Comparison of ENCODE assay signal across 21 cellular contexts in the genomic region with DNA sequence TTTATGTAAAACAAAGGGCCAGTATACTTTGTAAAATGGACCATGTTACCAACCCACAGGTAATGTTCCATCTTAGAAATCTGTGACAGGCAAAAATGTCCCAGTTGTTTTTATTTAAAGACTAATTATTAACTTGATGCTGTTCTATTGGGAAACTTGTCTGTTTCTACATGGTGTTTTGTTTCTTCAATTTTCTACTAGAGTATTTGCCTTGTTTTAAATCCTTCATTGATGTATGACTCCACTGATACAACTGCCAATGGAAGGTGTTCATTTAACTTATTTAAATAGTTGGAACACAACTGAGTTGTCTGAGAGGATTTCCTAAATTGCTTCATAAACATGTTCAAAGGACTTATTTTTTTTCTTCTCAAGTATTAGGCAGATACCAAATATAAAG.
DNase-seq lines count a peak whose midpoint lies in the region; ATAC-seq, FAIRE-seq and TF ChIP-seq lines count a peak whose summit lies in the region.
"Had no signal": no experiment of that assay in that cellular context is flagged by ENCODE, and none has a peak within 500 bp of the region (broad histone marks: within the 10 kb centered on the region; RNA-seq: fewer than 3 reads in every experiment).

No MANE protein-coding gene starts in this region.

- H3K9me3 ChIP-seq in adipocyte (ENCODE audit: control insufficient read depth, low read length) (no peaks in the 10 kb centered on the region), right lobe of liver (no peaks in the 10 kb centered on the region), smooth muscle cell (replicated peaks; ENCODE audit: low read depth) (no peaks in the 10 kb centered on the region), lower lobe of right lung (no peaks in the 10 kb centered on the region)
- H3K9me3 ChIP-seq: BLaER1 had no signal

- peak overlapping the region; percentile 95 for H2AFZ ChIP-seq in smooth muscle cell (ENCODE audit: low read depth)
- H2AFZ ChIP-seq: GM23338 had no signal

- intact Hi-C loops in right lobe of liver (cut with DNase I) (no loop called here), lower lobe of right lung (cut with DNase I) (no loop called here)

- peak; percentile 23 for FAIRE-seq in GM19239 (lab: Jason Lieb, UNC)
- FAIRE-seq: A204.1, GM12892, GM18507, H54, HTR-8/SVneo had no signal

- H3F3A ChIP-seq in smooth muscle cell (ENCODE audit: low read depth) = no peaks in the 10 kb centered on the region

- peaks cover 13% of the 10 kb centered on the region for H3K4me1 ChIP-seq in adipocyte (ENCODE audit: control insufficient read depth, insufficient read depth, low read length)
- H3K4me1 ChIP-seq in right lobe of liver = peaks cover 0 to 14% (median 4%) of the 10 kb centered on the region in 4 donors
- H3K4me1 ChIP-seq in smooth muscle cell (ENCODE audit: low read depth) = no peaks in the 10 kb centered on the region
- peaks cover 10% of the 10 kb centered on the region for H3K4me1 ChIP-seq in lower lobe of right lung

- H3K79me2 ChIP-seq in smooth muscle cell (ENCODE audit: low read depth) = no peaks in the 10 kb centered on the region

- H4K20me1 ChIP-seq in smooth muscle cell (ENCODE audit: low read depth) = no peaks in the 10 kb centered on the region
- H4K20me1 ChIP-seq: BLaER1 had no signal

- DNase-seq in GM19239 (ENCODE audit: insufficient read length, low spot score) (no peak), adipocyte (ENCODE audit: low read depth) (no peak), right lobe of liver (no peak), smooth muscle cell (lab: John Stamatoyannopoulos, UW; ENCODE audit: unreplicated experiment) (no peak), KG1 (lab: John Stamatoyannopoulos, UW) (no peak), lower lobe of right lung (no peak)
- no peak for DNase-seq in stimulated activated naive CD8-positive, alpha-beta T cell treated with anti-CD3 and anti-CD28 coated beads, Interleukin-15, Interleukin-2, amounts not matched to agents 100 U/mL and 50 U/mL, for 24 hours
- DNase-seq: CD4-positive, alpha-beta memory T cell; DMS153; DMS79; GDM1; HCEC 1CT had no signal

- TF ChIP-seq CTCF in right lobe of liver (IDR thresholded peaks at IDR 0.05) = no peak
- TF ChIP-seq CTCF in smooth muscle cell (IDR thresholded peaks at IDR 0.05; ENCODE audit: borderline replicate concordance, insufficient read depth, poor library complexity, severe bottlenecking) = no peak
- no peak for TF ChIP-seq CTCF in lower lobe of right lung (IDR thresholded peaks at IDR 0.05)

- H3K27me3 ChIP-seq in adipocyte (replicated peaks; ENCODE audit: control insufficient read depth, insufficient read depth, low read length) = no peaks in the 10 kb centered on the region
- no peaks in the 10 kb centered on the region for H3K27me3 ChIP-seq in right lobe of liver
- no peaks in the 10 kb centered on the region for H3K27me3 ChIP-seq in smooth muscle cell (ENCODE audit: low read depth)
- H3K27me3 ChIP-seq in lower lobe of right lung (ENCODE audit: low read depth) = no peaks in the 10 kb centered on the region
- H3K27me3 ChIP-seq: BLaER1 had no signal

- H3K4me3 ChIP-seq in adipocyte (ENCODE audit: low read length) (peak overlapping the region; percentile 61), right lobe of liver (no peak overlapping the region), smooth muscle cell (no peak overlapping the region), lower lobe of right lung (no peak overlapping the region)
- H3K4me3 ChIP-seq: BLaER1, GM23338 had no signal

- H3K36me3 ChIP-seq in adipocyte (ENCODE audit: control insufficient read depth, insufficient read depth, low read length, severe bottlenecking) (no peaks in the 10 kb centered on the region), right lobe of liver (no peaks in the 10 kb centered on the region), smooth muscle cell (ENCODE audit: low read depth) (no peaks in the 10 kb centered on the region), lower lobe of right lung (no peaks in the 10 kb centered on the region)
- H3K36me3 ChIP-seq: BLaER1 had no signal

- ATAC-seq in right lobe of liver = peak; percentile 12 to 55 (median 26)
- ATAC-seq in HG02973 (IDR thresholded peaks at IDR 0.05; ENCODE audit: unreplicated experiment) = no peak
- no peak for ATAC-seq in lower lobe of right lung
- ATAC-seq in stimulated activated naive CD8-positive, alpha-beta T cell treated with anti-CD3 and anti-CD28 coated beads, Interleukin-15, Interleukin-2, amounts not matched to agents 100 U/mL and 50 U/mL, for 24 hours = no peak
- ATAC-seq: GM23338 had no signal

- H3K27ac ChIP-seq in right lobe of liver (peak overlapping the region; percentile 39 to 86 (median 68)), smooth muscle cell (ENCODE audit: low read depth) (no peak overlapping the region), lower lobe of right lung (no peak overlapping the region)
- H3K27ac ChIP-seq: BLaER1, KMS-11 had no signal

- H3K9ac ChIP-seq in adipocyte (ENCODE audit: low read length) = no peak overlapping the region
- H3K9ac ChIP-seq in smooth muscle cell (ENCODE audit: low read depth) = no peak overlapping the region
- H3K9ac ChIP-seq: BLaER1, KMS-11 had no signal

- TF ChIP-seq POLR2A in right lobe of liver (IDR thresholded peaks at IDR 0.05) = no peak

- H3K4me2 ChIP-seq in smooth muscle cell = no peak overlapping the region
- H3K4me2 ChIP-seq: BLaER1, GM23338, KMS-11 had no signal

Comparison
In these comparisons a context has a peak if more than half of its experiments do, and no peak if none do; other contexts are left out.
1. ATAC-seq: peak in right lobe of liver (4 of 4); none in HG02973 (single experiment), lower lobe of right lung (0 of 2) and stimulated activated naive CD8-positive, alpha-beta T cell treated with anti-CD3 and anti-CD28 coated beads, Interleukin-15, Interleukin-2, amounts not matched to agents 100 U/mL and 50 U/mL, for 24 hours (single experiment).
2. H3K27ac ChIP-seq: peak in right lobe of liver (3 of 3); none in smooth muscle cell (single experiment) and lower lobe of right lung (single experiment).